Comparison of ENCODE assay signal across 8 cellular contexts in the genomic region with DNA sequence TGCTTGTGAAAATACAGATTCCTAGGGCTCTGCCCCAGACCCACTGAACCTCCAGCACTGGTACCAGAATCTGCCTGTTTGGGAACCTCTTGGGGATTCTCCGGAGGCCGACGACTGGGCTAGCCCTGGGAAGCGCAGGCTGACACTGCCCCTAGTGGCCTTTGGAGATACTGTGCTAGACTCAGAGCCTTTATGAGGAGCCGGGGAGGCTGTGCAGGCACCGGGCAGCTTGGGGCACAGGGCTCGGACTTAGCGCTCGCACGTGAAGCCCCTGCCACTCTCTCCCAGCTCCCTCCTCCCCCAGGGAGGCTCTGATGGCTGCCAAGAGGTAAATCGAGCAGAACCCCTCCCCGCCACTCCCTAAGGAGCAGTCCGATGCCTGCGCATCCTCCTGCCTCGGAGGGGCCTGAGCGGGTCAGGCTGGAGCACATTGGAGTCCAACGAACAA.
A peak's percentile ranks its signal among the peaks of the same experiment; 100 is the strongest.
DNase-seq lines count a peak whose midpoint lies in the region; ATAC-seq and TF ChIP-seq lines count a peak whose summit lies in the region.

No MANE protein-coding gene starts in this region.

- H3K4me1 ChIP-seq in A673 (ENCODE audit: insufficient read depth, low read length, poor library complexity, severe bottlenecking) (no peaks in the 10 kb centered on the region), neural progenitor cell (peaks cover 7% of the 10 kb centered on the region)

- no peak overlapping the region for H3K27ac Mint-ChIP-seq in neural progenitor cell

- TF ChIP-seq CTCF in A673 (conservative IDR thresholded peaks at IDR 0.05; ENCODE audit: low read depth, low read length), result peak; percentile 86
- peak; percentile 77 for TF ChIP-seq CTCF in GM10266 (IDR thresholded peaks at IDR 0.05; ENCODE audit: control insufficient read depth, insufficient read depth, low read depth, missing control alignments)
- peak; percentile 85 for TF ChIP-seq CTCF in neural progenitor cell (IDR thresholded peaks at IDR 0.05)

- peak; percentile 70 for DNase-seq in A673 (ENCODE audit: low spot score)
- peak; percentile 67 for DNase-seq in GM10266 (ENCODE audit: extremely low spot score)
- DNase-seq in NCI-H128 (lab: John Stamatoyannopoulos, UW; ENCODE audit: unreplicated experiment), result peak; percentile 8
- DNase-seq in activated CD4-positive, alpha-beta T cell treated with anti-CD3 and anti-CD28 coated beads, Interleukin-2, amount 50 U/mL, for 48 hours, result peak; percentile 21 to 34
- DNase-seq in foreskin melanocyte, result peak; percentile 24
- peak; percentile 91 for DNase-seq in neural progenitor cell (ENCODE audit: low spot score)

- no peak overlapping the region for H3K4me3 Mint-ChIP-seq in neural progenitor cell

- H3K27ac ChIP-seq in A673 (ENCODE audit: low read depth, low read length, poor library complexity, severe bottlenecking) (no peak overlapping the region), neural progenitor cell (no peak overlapping the region)

- H4K20me1 ChIP-seq in neural progenitor cell (ENCODE audit: low read depth), result no peaks in the 10 kb centered on the region

- H3K4me3 ChIP-seq in A673 (ENCODE audit: low read depth, low read length, poor library complexity, severe bottlenecking), result no peak overlapping the region
- H3K4me3 ChIP-seq in neural progenitor cell, result peak overlapping the region; percentile 26

- CTCF ChIA-PET in A673 (lab: Charles Lee), result no interaction called here

- no peaks in the 10 kb centered on the region for H3K79me2 ChIP-seq in neural progenitor cell (ENCODE audit: low read depth)

- peaks cover 8% of the 10 kb centered on the region for H3F3A ChIP-seq in neural progenitor cell (ENCODE audit: low read depth)

- ATAC-seq in HG02571 (IDR thresholded peaks at IDR 0.05; ENCODE audit: unreplicated experiment) (peak; percentile 78), GM18520 (IDR thresholded peaks at IDR 0.05; ENCODE audit: unreplicated experiment) (no peak)

- H2AFZ ChIP-seq in neural progenitor cell (replicated peaks), result peak overlapping the region; percentile 99

- H3K36me3 ChIP-seq in A673 (ENCODE audit: insufficient read depth, low read length, poor library complexity, severe bottlenecking), result no peaks in the 10 kb centered on the region
- H3K36me3 ChIP-seq in neural progenitor cell, result no peaks in the 10 kb centered on the region

- no peaks in the 10 kb centered on the region for H3K27me3 ChIP-seq in A673 (replicated peaks; ENCODE audit: insufficient read depth, low read depth, low read length, poor library complexity)
- peaks cover 26% of the 10 kb centered on the region for H3K27me3 ChIP-seq in neural progenitor cell

- no peak overlapping the region for H3K9ac ChIP-seq in neural progenitor cell

- peaks cover 2% of the 10 kb centered on the region for H3K9me3 Mint-ChIP-seq in neural progenitor cell

- intact Hi-C loops in A673 (cut with micrococcal nuclease; ENCODE audit: unreplicated experiment), result loop anchor here (10.0 kb wide), 3 partner anchors 403 to 733 kb away; no protein-coding TSS in a partner anchor

- peaks cover 12% of the 10 kb centered on the region for H3K27me3 Mint-ChIP-seq in neural progenitor cell (ENCODE audit: insufficient read depth, low read depth)

- H3K36me3 Mint-ChIP-seq in neural progenitor cell, result no peaks in the 10 kb centered on the region

- peak overlapping the region; percentile 67 for H3K4me2 ChIP-seq in neural progenitor cell

- no TSS peak for BruUV-seq in A673 (replicated peaks; lab: Mats Ljungman, UMichigan)

- POLR2A ChIA-PET in A673 (lab: Charles Lee; ENCODE audit: low non-redundant PET), result no interaction called here

- peaks cover 40% of the 10 kb centered on the region for H3K4me1 Mint-ChIP-seq in neural progenitor cell

- H3K9me3 ChIP-seq in A673 (ENCODE audit: low read depth, low read length, poor library complexity, severe bottlenecking) (no peaks in the 10 kb centered on the region), neural progenitor cell (ENCODE audit: low read depth) (no peaks in the 10 kb centered on the region)

Comparison
In these comparisons a context has a peak if more than half of its experiments do, and no peak if none do; other contexts are left out.
1. DNase-seq: peak in every context shown above with its lines; median percentile 91 in neural progenitor cell; 70 in A673; 67 in GM10266; 28 in activated CD4-positive, alpha-beta T cell treated with anti-CD3 and anti-CD28 coated beads, Interleukin-2, amount 50 U/mL, for 48 hours; 24 in foreskin melanocyte; 8 in NCI-H128.